Comparison of ENCODE assay signal across 26 cellular contexts in the genomic region with DNA sequence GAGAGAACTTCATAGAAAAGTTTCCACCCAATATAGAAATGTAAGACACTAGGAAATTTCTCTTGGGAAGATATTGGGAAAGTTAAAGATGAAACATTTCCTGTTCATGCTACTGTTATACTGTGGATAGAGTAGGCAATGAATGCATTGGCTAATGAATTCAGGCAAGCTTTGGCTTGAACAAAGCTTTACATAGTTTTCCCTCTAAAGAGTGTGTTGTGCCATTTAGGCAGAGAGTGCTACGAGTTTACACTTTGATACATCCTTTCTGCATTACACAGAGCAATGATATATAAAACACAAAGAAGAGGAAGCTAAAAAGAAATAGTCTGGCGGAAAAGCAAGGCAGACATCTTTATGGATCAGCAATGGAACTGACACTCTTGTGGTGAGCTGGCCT.
"Had no signal": no experiment of that assay in that cellular context is flagged by ENCODE, and none has a peak within 500 bp of the region (broad histone marks: within the 10 kb centered on the region; RNA-seq: fewer than 3 reads in every experiment).

No MANE protein-coding gene starts in this region.

- FAIRE-seq: pancreas, small intestine, urothelium cell line had no signal

- ATAC-seq: natural killer cell treated with Interleukin-12 subunit alpha and Interleukin-12 subunit beta and Interleukin-15 and Interleukin-18, amount 100 ng/mL, for 72 hours; pancreas; right lobe of liver; stimulated activated effector memory CD8-positive, alpha-beta T cell treated with anti-CD3 and anti-CD28 coated beads, Interleukin-12 subunit alpha, Interleukin-12 subunit beta, amount 100 ng/mL, for 72 hours; stimulated activated naive B cell treated with anti-CD40 and anti-IgM and Interleukin-4, amounts not matched to agents 10 μg/mL and 1 μg/mL and 100 μg/mL, for 72 hours had no signal

- H3K27me3 ChIP-seq: neutrophil, right atrium auricular region, right lobe of liver, thyroid gland, tibial nerve, upper lobe of left lung, vagina had no signal

- H3K27ac ChIP-seq: neutrophil, pancreas, prostate gland, right atrium auricular region, right lobe of liver, sigmoid colon, stomach, thoracic aorta, thyroid gland, tibial nerve, upper lobe of left lung, vagina had no signal

- H3K36me3 ChIP-seq: neutrophil, pancreas, prostate gland, right atrium auricular region, right lobe of liver, sigmoid colon, stomach, thoracic aorta, thyroid gland, tibial nerve, upper lobe of left lung, vagina had no signal

- DNase-seq: nephron progenitor cell; nucleus accumbens; pancreas; retina; right lobe of liver; small intestine; stimulated activated CD4-positive, alpha-beta T cell treated with anti-CD3 and anti-CD28 coated beads, Interleukin-15, amount 100 ng/mL, for 24 hours; stimulated activated CD4-positive, alpha-beta T cell treated with anti-CD3 and anti-CD28 coated beads, Interleukin-2, amount 100 ng/mL, for 24 hours; stimulated activated CD4-positive, alpha-beta T cell treated with anti-CD3 and anti-CD28 coated beads, Interleukin-2, amount 100 ng/mL, for 48 hours; stimulated activated CD4-positive, alpha-beta T cell treated with anti-CD3 and anti-CD28 coated beads, Interleukin-4, amount 100 ng/mL, for 24 hours; stimulated activated naive B cell treated with anti-CD40 and anti-IgM and Interleukin-4, amounts not matched to agents 10 μg/mL and 1 μg/mL and 100 μg/mL, for 72 hours; stimulated activated naive CD4-positive, alpha-beta T cell treated with Interleukin-2 at 50 U/mL for 16 hours; stomach; thyroid gland; trophoblast cell; upper lobe of left lung had no signal

- H3K4me3 ChIP-seq: pancreas, prostate gland, right atrium auricular region, right lobe of liver, sigmoid colon, stomach, thoracic aorta, thyroid gland, tibial nerve, upper lobe of left lung, vagina had no signal
